ENCODE assay signal across 1 cellular context in the genomic region with DNA sequence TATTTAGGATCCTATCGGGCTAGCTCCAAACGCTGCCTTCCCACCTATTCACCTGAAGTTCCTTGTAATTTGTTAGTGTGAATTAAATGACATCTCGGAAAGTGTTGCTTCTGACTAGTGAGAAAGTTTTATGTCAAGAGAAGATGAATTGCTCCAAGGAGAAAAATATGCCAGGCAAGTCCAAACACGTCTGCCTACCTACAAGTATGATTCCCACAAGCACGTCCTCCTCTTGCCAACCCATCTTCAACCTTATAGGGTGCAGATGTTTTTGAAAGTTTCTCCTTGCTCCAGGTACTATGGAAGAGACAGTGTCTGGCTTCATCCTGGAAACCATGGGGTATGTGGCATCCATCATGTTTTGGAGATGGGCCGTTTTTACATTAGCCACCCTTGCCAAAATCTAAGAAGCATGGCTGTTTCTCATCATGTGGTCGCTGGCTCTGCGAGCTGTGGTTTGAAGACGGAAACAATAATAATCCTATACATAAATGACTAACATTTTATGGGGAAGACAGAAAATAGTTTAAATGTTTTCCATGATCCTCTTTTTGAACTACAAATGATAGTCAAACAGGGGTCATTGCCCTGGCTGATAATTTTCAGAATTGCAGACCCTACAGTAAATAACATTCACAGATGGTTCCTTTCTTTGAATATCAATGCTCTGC.
TF ChIP-seq lines count a peak whose summit lies in the region.

No MANE protein-coding gene starts in this region.

TF ChIP-seq in HEK293T, 16 proteins besides CTCF, POLR2A, EP300 and RAD21:
- no peak for TF ChIP-seq LEF1 (IDR thresholded peaks at IDR 0.05; ENCODE audit: borderline replicate concordance)
- no peak for TF ChIP-seq SP1 (IDR thresholded peaks at IDR 0.05)
- TF ChIP-seq FOXM1 (IDR thresholded peaks at IDR 0.05; ENCODE audit: borderline replicate concordance), result no peak
- TF ChIP-seq FOXA1 (IDR thresholded peaks at IDR 0.05), result no peak
- TF ChIP-seq ZNF384 (IDR thresholded peaks at IDR 0.05), result no peak
- no peak for TF ChIP-seq L3MBTL2 (conservative IDR thresholded peaks at IDR 0.05)
